In genomic region chr7:2100278-2101205, GRCh38 we compare ENCODE assay signal across 7 cellular contexts.
DNase-seq lines count a peak whose midpoint lies in the region; ATAC-seq, FAIRE-seq and TF ChIP-seq lines count a peak whose summit lies in the region.

No MANE protein-coding gene starts in this region.

- DNase-seq in GM12891 (ENCODE audit: insufficient read length, low spot score) (peak; percentile 70), OCI-LY7 (ENCODE audit: low spot score) (peak; percentile 91), naive B cell (peak; percentile 87), HPDE6-E6E7 (ENCODE audit: extremely low spot score) (no peak), NK-92 (lab: John Stamatoyannopoulos, UW; ENCODE audit: unreplicated experiment) (no peak), dedifferentiated amniotic fluid mesenchymal stem cell (ENCODE audit: extremely low spot score) (no peak)

- peak; percentile 96 for FAIRE-seq in GM12891 (lab: Jason Lieb, UNC)

- intact Hi-C loops in OCI-LY7 (cut with micrococcal nuclease; ENCODE audit: unreplicated experiment) = loop anchor here (1.0 to 5.0 kb wide), 5 partner anchors 33 to 248 kb away; no protein-coding TSS in a partner anchor

- CTCF ChIA-PET in OCI-LY7 (lab: Charles Lee; ENCODE audit: unreplicated experiment) = interaction anchor here (0.7 to 1.2 kb wide), 2 partner anchors 58 to 132 kb away, joined by 3 read pairs; no protein-coding TSS in a partner anchor

- ATAC-seq in GM21390 (IDR thresholded peaks at IDR 0.05; ENCODE audit: unreplicated experiment) (peak; percentile 53), naive B cell (ENCODE audit: low read depth in 2 of 2) (peak; percentile 84 to 85)

- POLR2A ChIA-PET in OCI-LY7 (lab: Charles Lee) = interaction anchor here (0.7 to 2.1 kb wide), 4 partner anchors 9 to 62 kb away, joined by 3 to 12 read pairs (median 6); no protein-coding TSS in a partner anchor

- peaks cover 47% of the 10 kb centered on the region for H3K4me1 ChIP-seq in OCI-LY7 (ENCODE audit: insufficient read depth, low read length, poor library complexity, severe bottlenecking)

- no TSS peak for BruUV-seq in OCI-LY7 (replicated peaks; lab: Mats Ljungman, UMichigan)

- peaks cover 53 to 82% (median 71%) of the 10 kb centered on the region in 3 donors for H3K4me1 Mint-ChIP-seq in naive B cell

- peak overlapping the region; percentile 8; the same call in 1 of the 2 replicates for H2AFZ ChIP-seq in OCI-LY7 (ENCODE audit: low read length)

- H3K36me3 ChIP-seq in OCI-LY7 (ENCODE audit: insufficient read depth, low read length) = no peaks in the 10 kb centered on the region

- no peaks in the 10 kb centered on the region for H3K27me3 Mint-ChIP-seq in naive B cell

- H3K79me2 ChIP-seq in OCI-LY7 (ENCODE audit: insufficient read depth, low read depth, low read length) = no peaks in the 10 kb centered on the region

- no peaks in the 10 kb centered on the region for H3K36me3 Mint-ChIP-seq in naive B cell

- TF ChIP-seq POLR2A in GM12891 (IDR thresholded peaks at IDR 0.05; ENCODE audit: low read depth, low read length) = no peak

- TF ChIP-seq CTCF in OCI-LY7 (conservative IDR thresholded peaks at IDR 0.05; ENCODE audit: low read length) = peak; percentile 71

- H3K27ac Mint-ChIP-seq in naive B cell = peak overlapping the region; percentile 95 to 99 (median 98)

- H3K4me2 ChIP-seq in OCI-LY7 (ENCODE audit: low read length) = peak overlapping the region; percentile 84

- no peaks in the 10 kb centered on the region for H3K9me3 ChIP-seq in OCI-LY7 (ENCODE audit: low read length)

- H3K9me2 ChIP-seq in OCI-LY7 (ENCODE audit: insufficient read depth, low read length) = no peaks in the 10 kb centered on the region

- H3K4me3 Mint-ChIP-seq in naive B cell = peak overlapping the region; percentile 39 to 92 (median 77)

- no peaks in the 10 kb centered on the region for H3K9me3 Mint-ChIP-seq in naive B cell

- H3K27ac ChIP-seq in OCI-LY7 (ENCODE audit: low read depth, low read length, poor library complexity, severe bottlenecking) = peak overlapping the region; percentile 83

- no peaks in the 10 kb centered on the region for H4K20me1 ChIP-seq in OCI-LY7 (ENCODE audit: insufficient read depth, low read length)

- H3K4me3 ChIP-seq in OCI-LY7 (ENCODE audit: low read depth, low read length, poor library complexity, severe bottlenecking) = peak overlapping the region; percentile 33

TF ChIP-seq in GM12891, 5 proteins besides CTCF, POLR2A, EP300 and RAD21:
- TF ChIP-seq POU2F2 (IDR thresholded peaks at IDR 0.05; ENCODE audit: low read depth, low read length) (no peak), PAX5 (IDR thresholded peaks at IDR 0.05; ENCODE audit: insufficient read depth, low read length, severe bottlenecking) (no peak), SPI1 (IDR thresholded peaks at IDR 0.05; ENCODE audit: low read depth, low read length) (no peak), POLR2AphosphoS5 (IDR thresholded peaks at IDR 0.05; ENCODE audit: low read depth, low read length) (no peak), TAF1 (IDR thresholded peaks at IDR 0.05; ENCODE audit: low read depth, low read length) (no peak)
TF ChIP-seq in GM12891: peak in this region for 0.

Comparison
In these comparisons a context has a peak if more than half of its experiments do, and no peak if none do; other contexts are left out.
1. DNase-seq: peak in GM12891 (single experiment), OCI-LY7 (single experiment) and naive B cell (single experiment); none in HPDE6-E6E7 (single experiment), NK-92 (single experiment) and dedifferentiated amniotic fluid mesenchymal stem cell (single experiment).